Comparison of ENCODE assay signal across 13 cellular contexts in the genomic region with DNA sequence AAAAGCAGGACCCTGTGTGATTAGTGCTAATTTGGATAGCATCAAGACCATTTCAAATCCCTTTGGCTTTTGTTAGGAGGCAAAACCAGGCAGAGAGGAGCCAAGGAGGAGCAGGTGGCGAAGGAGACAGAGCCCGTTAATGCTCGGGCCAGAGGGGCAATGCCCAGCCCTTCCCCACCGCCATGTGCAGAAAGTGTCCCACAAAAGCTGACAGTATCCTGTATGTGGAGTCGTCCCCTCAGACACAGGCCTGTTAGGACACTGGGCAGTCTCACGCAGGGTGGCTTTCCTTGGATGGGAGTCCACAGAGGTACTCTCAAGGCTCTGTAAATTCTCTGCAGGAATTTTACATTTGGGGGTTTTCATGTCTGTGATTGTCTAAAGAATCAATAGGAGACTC. TPM values are rescaled to one million over a fixed set of nuclear protein-coding genes. Genes with fewer than 3 reads are reported as not detected.
A peak's percentile ranks its signal among the peaks of the same experiment; 100 is the strongest.
DNase-seq lines count a peak whose midpoint lies in the region; ATAC-seq and TF ChIP-seq lines count a peak whose summit lies in the region.
"Had no signal": no experiment of that assay in that cellular context is flagged by ENCODE, and none has a peak within 500 bp of the region (broad histone marks: within the 10 kb centered on the region; RNA-seq: fewer than 3 reads in every experiment).

No MANE protein-coding gene starts in this region.

- no peaks in the 10 kb centered on the region for H3K4me1 Mint-ChIP-seq in osteocyte (ENCODE audit: unreplicated experiment)
- H3K4me1 Mint-ChIP-seq: B cell had no signal

- peaks cover 30% of the 10 kb centered on the region for H3K27me3 Mint-ChIP-seq in osteocyte (ENCODE audit: unreplicated experiment)

- DNase-seq in activated effector memory CD4-positive, alpha-beta T cell treated with anti-CD3 and anti-CD28 coated beads, Interleukin-2, amount 50 U/mL, for 16 hours: peak; percentile 33
- no peak for DNase-seq in activated effector memory CD4-positive, alpha-beta T cell treated with Interleukin-2 at 50 U/mL for 16 hours
- DNase-seq in ecto neural progenitor cell (ENCODE audit: low spot score): peak; percentile 28
- DNase-seq in osteocyte (ENCODE audit: extremely low spot score, unreplicated experiment): peak; percentile 66
- no peak for DNase-seq in cortex of kidney (lab: John Stamatoyannopoulos, UW)
- DNase-seq in anterior cingulate cortex (lab: John Stamatoyannopoulos, UW): no peak
- DNase-seq: Calu3; CD8-positive, alpha-beta T cell; DMS79 treated with DMSO at 0.1 percent for 48 hours; GF-D8; GM23248 had no signal

- no peak overlapping the region for H3K27ac Mint-ChIP-seq in osteocyte (ENCODE audit: unreplicated experiment)
- H3K27ac Mint-ChIP-seq: B cell; CD8-positive, alpha-beta T cell had no signal

- no peak for TF ChIP-seq CTCF in osteocyte (IDR thresholded peaks at IDR 0.05)

- no peaks in the 10 kb centered on the region for H3K9me3 Mint-ChIP-seq in osteocyte (ENCODE audit: unreplicated experiment)
- H3K9me3 Mint-ChIP-seq: CD8-positive, alpha-beta T cell had no signal

- H3K4me3 Mint-ChIP-seq in osteocyte (ENCODE audit: unreplicated experiment): no peak overlapping the region
- H3K4me3 Mint-ChIP-seq: B cell; CD8-positive, alpha-beta T cell had no signal

- no peaks in the 10 kb centered on the region for H3K36me3 Mint-ChIP-seq in osteocyte (ENCODE audit: unreplicated experiment)
- H3K36me3 Mint-ChIP-seq: CD8-positive, alpha-beta T cell had no signal

- no peak for ATAC-seq in GM18909 (IDR thresholded peaks at IDR 0.05; ENCODE audit: poor library complexity, unreplicated experiment)
- ATAC-seq: CD8-positive, alpha-beta T cell had no signal

RNA-seq across cellular contexts. Expression of gene TFCP2L1, which starts 44.8 kb away (rescaled TPM):
- total RNA-seq in osteocyte: not detected in 2 replicates
- total RNA-seq: B cell, GM23248 had no signal

Comparison
In these comparisons a context has a peak if more than half of its experiments do, and no peak if none do; other contexts are left out.
1. DNase-seq: peak in activated effector memory CD4-positive, alpha-beta T cell treated with anti-CD3 and anti-CD28 coated beads, Interleukin-2, amount 50 U/mL, for 16 hours (single experiment), ecto neural progenitor cell (single experiment) and osteocyte (single experiment); none in activated effector memory CD4-positive, alpha-beta T cell treated with Interleukin-2 at 50 U/mL for 16 hours (single experiment), cortex of kidney (single experiment) and anterior cingulate cortex (0 of 58).